8 cellular contexts compared by ENCODE assay signal in the genomic region with DNA sequence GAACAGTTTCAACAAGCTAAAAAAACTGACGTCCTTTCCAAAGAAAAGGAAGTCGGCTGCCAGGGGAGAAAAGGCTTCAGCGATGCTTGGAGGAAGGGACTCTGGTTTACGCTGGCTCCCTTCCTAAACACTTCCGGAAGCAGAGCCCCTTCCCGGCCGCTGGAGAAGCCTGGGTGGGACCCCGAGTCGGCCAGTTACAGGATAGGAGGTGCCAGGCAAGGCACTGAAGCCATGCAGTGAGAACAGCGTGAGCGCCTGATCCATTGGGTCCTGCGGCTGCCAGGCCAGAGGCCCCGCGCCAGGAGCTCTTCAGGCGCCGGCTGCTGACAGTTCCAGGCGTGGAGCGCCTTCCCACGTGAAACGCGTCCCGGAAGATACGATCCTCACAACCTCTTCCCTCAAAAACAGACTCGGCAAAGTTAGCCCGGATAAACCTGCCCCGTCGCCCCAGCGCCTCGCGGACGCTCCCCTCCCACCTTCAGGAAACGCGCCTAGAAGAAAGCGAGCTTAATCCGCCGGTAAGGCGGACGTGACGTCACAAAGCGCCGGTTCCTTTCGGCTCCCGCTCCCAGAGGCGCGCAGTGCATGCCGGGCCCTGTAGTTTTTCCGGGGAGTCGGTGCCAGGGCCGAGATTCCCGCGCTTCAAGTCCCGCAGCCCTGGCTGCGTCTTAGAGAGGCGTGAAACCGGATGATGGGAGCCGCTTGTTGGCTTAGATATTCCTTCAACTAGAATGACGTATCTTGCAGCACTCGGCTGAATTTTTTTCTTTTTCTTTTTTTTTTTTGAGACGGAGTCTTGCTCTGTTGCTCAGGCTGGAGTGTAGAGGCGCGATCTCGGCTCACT. TPM values are rescaled to one million over a fixed set of nuclear protein-coding genes. Genes with fewer than 3 reads are reported as not detected.
DNase-seq lines count a peak whose midpoint lies in the region; ATAC-seq, FAIRE-seq and TF ChIP-seq lines count a peak whose summit lies in the region.

A gene with protein sequence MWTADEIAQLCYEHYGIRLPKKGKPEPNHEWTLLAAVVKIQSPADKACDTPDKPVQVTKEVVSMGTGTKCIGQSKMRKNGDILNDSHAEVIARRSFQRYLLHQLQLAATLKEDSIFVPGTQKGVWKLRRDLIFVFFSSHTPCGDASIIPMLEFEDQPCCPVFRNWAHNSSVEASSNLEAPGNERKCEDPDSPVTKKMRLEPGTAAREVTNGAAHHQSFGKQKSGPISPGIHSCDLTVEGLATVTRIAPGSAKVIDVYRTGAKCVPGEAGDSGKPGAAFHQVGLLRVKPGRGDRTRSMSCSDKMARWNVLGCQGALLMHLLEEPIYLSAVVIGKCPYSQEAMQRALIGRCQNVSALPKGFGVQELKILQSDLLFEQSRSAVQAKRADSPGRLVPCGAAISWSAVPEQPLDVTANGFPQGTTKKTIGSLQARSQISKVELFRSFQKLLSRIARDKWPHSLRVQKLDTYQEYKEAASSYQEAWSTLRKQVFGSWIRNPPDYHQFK (minus strand): TSS at position 520 of the 844 bp plus-strand sequence. CDS start 2,482 bp downstream, outside the sequence.

- peak within 1 kb of the TSS; percentile 94 for H3K4me2 ChIP-seq in HepG2 (ENCODE audit: low read depth, low read length)

- peak within 1 kb of the TSS; percentile 80 to 86 (median 86) for H3K4me3 ChIP-seq in HepG2 (replicated peaks in 1 of 3; ENCODE audit: insufficient read depth in 1 of 3, low read depth in 2 of 3, low read length in 3 of 3)

- H3K9me3 ChIP-seq in HepG2 (ENCODE audit: low read length) = no peaks in the 10 kb centered on the region

- BruUV-seq in HepG2 (replicated peaks; lab: Mats Ljungman, UMichigan) = TSS peak; percentile 73

- H3K4me1 ChIP-seq in HepG2 (ENCODE audit: insufficient read depth, low read length) = peaks cover 34% of the 10 kb centered on the region

- H3K27ac ChIP-seq in C4-2B (peak within 1 kb of the TSS; percentile 86), HepG2 (ENCODE audit: extremely low read length, insufficient read depth, low read length) (peak within 1 kb of the TSS; percentile 69)

- H2AFZ ChIP-seq in HepG2 (ENCODE audit: low read length) = peak within 1 kb of the TSS; percentile 10

- H4K20me1 ChIP-seq in HepG2 (ENCODE audit: insufficient read depth, low read length) = no peaks in the 10 kb centered on the region

- peak within 1 kb of the TSS; percentile 85 for H3K9ac ChIP-seq in HepG2 (ENCODE audit: insufficient read depth, low read depth, low read length)

- WGBS in HepG2 (ENCODE audit: low lambda C conversion rate) = 6% methylated on average over 47 of the region's 62 CpGs

- peak; percentile 88 for FAIRE-seq in HepG2 (lab: Jason Lieb, UNC)

- CTCF ChIA-PET in HepG2 (lab: Yijun Ruan, JAX; ENCODE audit: low intra/inter-chr PET ratio, low total read pairs) = no interaction called here

- TF ChIP-seq EP300 in HepG2 (IDR thresholded peaks at IDR 0.05; ENCODE audit: low read depth in 2 of 2, low read length in 2 of 2) = no peak
- TF ChIP-seq EP300 in HepG2 (CRISPR knock-in tag; IDR thresholded peaks at IDR 0.05; ENCODE audit: borderline replicate concordance) = no peak

- peak; percentile 88 to 89 for TF ChIP-seq POLR2A in HepG2 (IDR thresholded peaks at IDR 0.05; ENCODE audit: insufficient read depth in 1 of 2, low read depth in 2 of 2, low read length in 2 of 2)

- H3K27me3 ChIP-seq in HepG2 (ENCODE audit: control insufficient read depth in 1 of 2, insufficient read depth in 2 of 2, low read length in 2 of 2) = no peaks in the 10 kb centered on the region; a peak in 1 of 5 replicates

- H3K79me2 ChIP-seq in HepG2 (ENCODE audit: insufficient read depth, low read length) = peaks cover 7% of the 10 kb centered on the region

- peak; percentile 53 for TF ChIP-seq RAD21 in HepG2 (CRISPR knock-in tag; IDR thresholded peaks at IDR 0.05)

- in situ Hi-C loops in HepG2 (cut with HindIII; ENCODE audit: extremely low pct_ligation_motif_present, low pct_unique_long_range_greater_than_20kb) = no loop called here

- no peak for TF ChIP-seq CTCF in C4-2B (conservative IDR thresholded peaks at IDR 0.05)
- peak; percentile 15; the same call in 1 of the 2 replicates for TF ChIP-seq CTCF in HepG2 (CRISPR knock-in tag; IDR thresholded peaks at IDR 0.05)

- POLR2A ChIA-PET in HepG2 (lab: Yijun Ruan, JAX) = interaction anchor here (1.0 to 2.9 kb wide), 9 partner anchors 19 to 189 kb away, joined by 3 to 28 read pairs (median 7); a partner anchor contains a TSS

- DNase-seq in NCI-H774 (lab: John Stamatoyannopoulos, UW) (peak; percentile 82), dermis blood vessel endothelial cell (peak; percentile 99), HepG2 (ENCODE audit: low spot score) (peak; percentile 97)
- DNase-seq in activated CD4-positive, alpha-beta T cell treated with anti-CD3 and anti-CD28 coated beads, Interleukin-2, amount 50 U/mL, for 4 hours = peak; percentile 96 to 97
- DNase-seq in stimulated activated CD4-positive, alpha-beta T cell treated with anti-CD3 and anti-CD28 coated beads, Interleukin-4, amount 100 ng/mL, for 1 hour = peak; percentile 97

- H3K36me3 ChIP-seq in HepG2 (replicated peaks in 1 of 2; ENCODE audit: control insufficient read depth in 1 of 2, insufficient read depth in 2 of 2, low read length in 2 of 2) = peaks cover 4 to 29% of the 10 kb centered on the region in 2 experiments

- intact Hi-C loops in HepG2 (cut with micrococcal nuclease; ENCODE audit: unreplicated experiment) = loop anchor here (1.0 to 5.0 kb wide), 3 partner anchors 66 to 141 kb away; a partner anchor contains a TSS

- ATAC-seq in GM19395 (IDR thresholded peaks at IDR 0.05; ENCODE audit: unreplicated experiment) = peak; percentile 90
- ATAC-seq in HG03565 (IDR thresholded peaks at IDR 0.05; ENCODE audit: unreplicated experiment) = peak; percentile 81
- peak; percentile 95 for ATAC-seq in HepG2

TF ChIP-seq in HepG2, 621 proteins besides CTCF, POLR2A, EP300 and RAD21 (continues in another document):
- TF ChIP-seq ZNF792 (CRISPR knock-in tag; IDR thresholded peaks at IDR 0.05) (peak; percentile 93), ASH2L (IDR thresholded peaks at IDR 0.05; ENCODE audit: insufficient read length, low read depth, low read length) (peak; percentile 94), NCOR1 (IDR thresholded peaks at IDR 0.05; ENCODE audit: borderline replicate concordance, low read length) (peak; percentile 22; the same call in 1 of the 2 replicates), TSC22D2 (CRISPR knock-in tag; IDR thresholded peaks at IDR 0.05; ENCODE audit: borderline replicate concordance) (0 out of 2 replicates have a peak, but pooled peaks have one; percentile 60), ZNF703 (CRISPR knock-in tag; IDR thresholded peaks at IDR 0.05; ENCODE audit: borderline replicate concordance) (peak; percentile 30; the same call in 1 of the 2 replicates), ZBTB21 (CRISPR knock-in tag; IDR thresholded peaks at IDR 0.05) (peak; percentile 96), ZSCAN20 (CRISPR knock-in tag; IDR thresholded peaks at IDR 0.05; ENCODE audit: borderline replicate concordance) (0 out of 2 replicates have a peak, but pooled peaks have one; percentile 38), KMT2A (CRISPR knock-in tag; IDR thresholded peaks at IDR 0.05) (peak; percentile 86), RORA (CRISPR knock-in tag; IDR thresholded peaks at IDR 0.05) (peak; percentile 38; the same call in 1 of the 2 replicates), ZSCAN9 (CRISPR knock-in tag; IDR thresholded peaks at IDR 0.05; ENCODE audit: borderline replicate concordance) (peak; percentile 64; the same call in 1 of the 2 replicates)
- TF ChIP-seq, protein P1, sequence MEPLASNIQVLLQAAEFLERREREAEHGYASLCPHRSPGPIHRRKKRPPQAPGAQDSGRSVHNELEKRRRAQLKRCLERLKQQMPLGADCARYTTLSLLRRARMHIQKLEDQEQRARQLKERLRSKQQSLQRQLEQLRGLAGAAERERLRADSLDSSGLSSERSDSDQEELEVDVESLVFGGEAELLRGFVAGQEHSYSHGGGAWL (CRISPR knock-in tag; IDR thresholded peaks at IDR 0.05) = peak; percentile 84

RNA-seq across cellular contexts. Expression of the gene that starts here (rescaled TPM):
- total RNA-seq in dermis blood vessel endothelial cell (99.0 and 104 TPM in 2 replicates), HepG2 (2016; rRNA removed; fragmentation: Illumina TruSeq; extraction: Trizol) (40.8 and 50.7 TPM in 2 replicates)
- 13.1 and 19.3 TPM in 2 replicates for total RNA-seq in HepG2 (2016; cell fraction: cytosol; rRNA removed; fragmentation: Illumina TruSeq; extraction: Trizol; ENCODE audit: low read depth)
- total RNA-seq in HepG2 (2016; cell fraction: insoluble cytoplasmic fraction; rRNA removed; fragmentation: Illumina TruSeq; extraction: Trizol) = 36.9 and 42.7 TPM in 2 replicates
- 27.3 and 35.6 TPM in 2 replicates for total RNA-seq in HepG2 (2016; cell fraction: membrane; rRNA removed; fragmentation: Illumina TruSeq; extraction: Trizol)
- 52.6 and 53.3 TPM in 2 replicates for total RNA-seq in HepG2 (2016; cell fraction: nucleus; rRNA removed; fragmentation: Illumina TruSeq; extraction: Trizol)
- polyA plus RNA-seq in HepG2 (2011; rRNA removed) = 15.5 and 18.4 TPM in 2 replicates
- polyA plus RNA-seq in HepG2 (2011; cell fraction: cytosol; rRNA removed) = 12.6 and 18.0 TPM in 2 replicates
- polyA plus RNA-seq in HepG2 (2011; cell fraction: nucleus; rRNA removed) = 16.4 and 28.9 TPM in 2 replicates
- 15.1 and 16.1 TPM in 2 replicates for polyA plus RNA-seq in HepG2 (2012)
- 3.0 and 3.6 TPM in 2 replicates for polyA plus RNA-seq in HepG2 (2016; cell fraction: cytosol; fragmentation: Illumina TruSeq; extraction: Trizol; ENCODE audit: low read depth)
- polyA plus RNA-seq in HepG2 (2016; cell fraction: insoluble cytoplasmic fraction; fragmentation: Illumina TruSeq; extraction: Trizol; ENCODE audit: low read depth) = 29.9 and 30.3 TPM in 2 replicates
- polyA plus RNA-seq in HepG2 (2016; cell fraction: membrane; fragmentation: Illumina TruSeq; extraction: Trizol; ENCODE audit: low read depth) = 11.9 and 13.6 TPM in 2 replicates
- 56.7 and 65.5 TPM in 2 replicates for polyA plus RNA-seq in HepG2 (2016; cell fraction: nucleus; fragmentation: Illumina TruSeq; extraction: Trizol; ENCODE audit: insufficient read depth, low read depth)
- polyA minus RNA-seq in HepG2 (2011; rRNA and poly(A)+ RNA removed; ENCODE audit: low replicate concordance) = 23.3 and 62.1 TPM in 2 replicates
- 12.8 and 13.9 TPM in 2 replicates for polyA minus RNA-seq in HepG2 (2011; cell fraction: cytosol; rRNA and poly(A)+ RNA removed)
- polyA minus RNA-seq in HepG2 (2011; cell fraction: nucleus; rRNA and poly(A)+ RNA removed) = 32.4 and 41.4 TPM in 2 replicates

Comparison
In these comparisons a context has a peak if more than half of its experiments do, and no peak if none do; other contexts are left out.
1. Peak in every context shown above with its lines: DNase-seq, ATAC-seq, H3K4me3 ChIP-seq and H3K27ac ChIP-seq.